Comparison of ENCODE assay signal across 1 cellular context in the genomic region with DNA sequence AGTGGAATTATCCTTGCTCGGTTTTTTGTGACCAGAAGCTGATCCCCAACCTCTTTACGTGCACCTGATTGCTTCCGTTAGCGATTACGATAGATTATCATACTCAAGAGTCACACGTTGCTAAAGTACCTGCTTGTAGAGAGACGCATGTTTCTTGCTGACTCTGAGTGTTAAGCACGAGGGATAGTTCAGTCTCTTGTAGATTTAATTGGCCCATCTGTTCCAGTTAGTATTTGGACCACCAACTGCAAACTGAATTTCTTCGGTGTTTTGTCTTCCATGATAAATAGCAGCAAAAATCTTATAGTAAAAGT.
TF ChIP-seq lines count a peak whose summit lies in the region.

No MANE protein-coding gene starts in this region.

TF ChIP-seq in K562, 482 proteins besides CTCF, POLR2A, EP300 and RAD21 (continued from another document):
- TF ChIP-seq, protein P1, sequence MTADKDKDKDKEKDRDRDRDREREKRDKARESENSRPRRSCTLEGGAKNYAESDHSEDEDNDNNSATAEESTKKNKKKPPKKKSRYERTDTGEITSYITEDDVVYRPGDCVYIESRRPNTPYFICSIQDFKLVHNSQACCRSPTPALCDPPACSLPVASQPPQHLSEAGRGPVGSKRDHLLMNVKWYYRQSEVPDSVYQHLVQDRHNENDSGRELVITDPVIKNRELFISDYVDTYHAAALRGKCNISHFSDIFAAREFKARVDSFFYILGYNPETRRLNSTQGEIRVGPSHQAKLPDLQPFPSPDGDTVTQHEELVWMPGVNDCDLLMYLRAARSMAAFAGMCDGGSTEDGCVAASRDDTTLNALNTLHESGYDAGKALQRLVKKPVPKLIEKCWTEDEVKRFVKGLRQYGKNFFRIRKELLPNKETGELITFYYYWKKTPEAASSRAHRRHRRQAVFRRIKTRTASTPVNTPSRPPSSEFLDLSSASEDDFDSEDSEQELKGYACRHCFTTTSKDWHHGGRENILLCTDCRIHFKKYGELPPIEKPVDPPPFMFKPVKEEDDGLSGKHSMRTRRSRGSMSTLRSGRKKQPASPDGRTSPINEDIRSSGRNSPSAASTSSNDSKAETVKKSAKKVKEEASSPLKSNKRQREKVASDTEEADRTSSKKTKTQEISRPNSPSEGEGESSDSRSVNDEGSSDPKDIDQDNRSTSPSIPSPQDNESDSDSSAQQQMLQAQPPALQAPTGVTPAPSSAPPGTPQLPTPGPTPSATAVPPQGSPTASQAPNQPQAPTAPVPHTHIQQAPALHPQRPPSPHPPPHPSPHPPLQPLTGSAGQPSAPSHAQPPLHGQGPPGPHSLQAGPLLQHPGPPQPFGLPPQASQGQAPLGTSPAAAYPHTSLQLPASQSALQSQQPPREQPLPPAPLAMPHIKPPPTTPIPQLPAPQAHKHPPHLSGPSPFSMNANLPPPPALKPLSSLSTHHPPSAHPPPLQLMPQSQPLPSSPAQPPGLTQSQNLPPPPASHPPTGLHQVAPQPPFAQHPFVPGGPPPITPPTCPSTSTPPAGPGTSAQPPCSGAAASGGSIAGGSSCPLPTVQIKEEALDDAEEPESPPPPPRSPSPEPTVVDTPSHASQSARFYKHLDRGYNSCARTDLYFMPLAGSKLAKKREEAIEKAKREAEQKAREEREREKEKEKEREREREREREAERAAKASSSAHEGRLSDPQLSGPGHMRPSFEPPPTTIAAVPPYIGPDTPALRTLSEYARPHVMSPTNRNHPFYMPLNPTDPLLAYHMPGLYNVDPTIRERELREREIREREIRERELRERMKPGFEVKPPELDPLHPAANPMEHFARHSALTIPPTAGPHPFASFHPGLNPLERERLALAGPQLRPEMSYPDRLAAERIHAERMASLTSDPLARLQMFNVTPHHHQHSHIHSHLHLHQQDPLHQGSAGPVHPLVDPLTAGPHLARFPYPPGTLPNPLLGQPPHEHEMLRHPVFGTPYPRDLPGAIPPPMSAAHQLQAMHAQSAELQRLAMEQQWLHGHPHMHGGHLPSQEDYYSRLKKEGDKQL (CRISPR knock-in tag; IDR thresholded peaks at IDR 0.05; ENCODE audit: borderline replicate concordance), result no peak
- TF ChIP-seq, protein P2, sequence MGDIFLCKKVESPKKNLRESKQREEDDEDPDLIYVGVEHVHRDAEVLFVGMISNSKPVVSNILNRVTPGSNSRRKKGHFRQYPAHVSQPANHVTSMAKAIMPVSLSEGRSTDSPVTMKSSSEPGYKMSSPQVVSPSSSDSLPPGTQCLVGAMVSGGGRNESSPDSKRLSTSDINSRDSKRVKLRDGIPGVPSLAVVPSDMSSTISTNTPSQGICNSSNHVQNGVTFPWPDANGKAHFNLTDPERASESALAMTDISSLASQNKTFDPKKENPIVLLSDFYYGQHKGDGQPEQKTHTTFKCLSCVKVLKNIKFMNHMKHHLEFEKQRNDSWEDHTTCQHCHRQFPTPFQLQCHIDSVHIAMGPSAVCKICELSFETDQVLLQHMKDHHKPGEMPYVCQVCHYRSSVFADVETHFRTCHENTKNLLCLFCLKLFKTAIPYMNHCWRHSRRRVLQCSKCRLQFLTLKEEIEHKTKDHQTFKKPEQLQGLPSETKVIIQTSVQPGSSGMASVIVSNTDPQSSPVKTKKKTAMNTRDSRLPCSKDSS (IDR thresholded peaks at IDR 0.05; ENCODE audit: low read depth, partially characterized antibody), result no peak
- TF ChIP-seq MEIS2 (IDR thresholded peaks at IDR 0.05; ENCODE audit: partially characterized antibody), result no peak
- TF ChIP-seq, protein P3, sequence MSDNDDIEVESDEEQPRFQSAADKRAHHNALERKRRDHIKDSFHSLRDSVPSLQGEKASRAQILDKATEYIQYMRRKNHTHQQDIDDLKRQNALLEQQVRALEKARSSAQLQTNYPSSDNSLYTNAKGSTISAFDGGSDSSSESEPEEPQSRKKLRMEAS (CRISPR knock-in tag; IDR thresholded peaks at IDR 0.05), result no peak
- TF ChIP-seq ZNF507 (tag; conservative IDR thresholded peaks at IDR 0.05), result no peak
- TF ChIP-seq BHLHE40 (IDR thresholded peaks at IDR 0.05; ENCODE audit: low read length), result no peak
- no peak for TF ChIP-seq HDAC2 (IDR thresholded peaks at IDR 0.05)
- peak; percentile 17 for TF ChIP-seq BRD9 (IDR thresholded peaks at IDR 0.05; ENCODE audit: low read depth, partially characterized antibody)
- TF ChIP-seq, protein P4, sequence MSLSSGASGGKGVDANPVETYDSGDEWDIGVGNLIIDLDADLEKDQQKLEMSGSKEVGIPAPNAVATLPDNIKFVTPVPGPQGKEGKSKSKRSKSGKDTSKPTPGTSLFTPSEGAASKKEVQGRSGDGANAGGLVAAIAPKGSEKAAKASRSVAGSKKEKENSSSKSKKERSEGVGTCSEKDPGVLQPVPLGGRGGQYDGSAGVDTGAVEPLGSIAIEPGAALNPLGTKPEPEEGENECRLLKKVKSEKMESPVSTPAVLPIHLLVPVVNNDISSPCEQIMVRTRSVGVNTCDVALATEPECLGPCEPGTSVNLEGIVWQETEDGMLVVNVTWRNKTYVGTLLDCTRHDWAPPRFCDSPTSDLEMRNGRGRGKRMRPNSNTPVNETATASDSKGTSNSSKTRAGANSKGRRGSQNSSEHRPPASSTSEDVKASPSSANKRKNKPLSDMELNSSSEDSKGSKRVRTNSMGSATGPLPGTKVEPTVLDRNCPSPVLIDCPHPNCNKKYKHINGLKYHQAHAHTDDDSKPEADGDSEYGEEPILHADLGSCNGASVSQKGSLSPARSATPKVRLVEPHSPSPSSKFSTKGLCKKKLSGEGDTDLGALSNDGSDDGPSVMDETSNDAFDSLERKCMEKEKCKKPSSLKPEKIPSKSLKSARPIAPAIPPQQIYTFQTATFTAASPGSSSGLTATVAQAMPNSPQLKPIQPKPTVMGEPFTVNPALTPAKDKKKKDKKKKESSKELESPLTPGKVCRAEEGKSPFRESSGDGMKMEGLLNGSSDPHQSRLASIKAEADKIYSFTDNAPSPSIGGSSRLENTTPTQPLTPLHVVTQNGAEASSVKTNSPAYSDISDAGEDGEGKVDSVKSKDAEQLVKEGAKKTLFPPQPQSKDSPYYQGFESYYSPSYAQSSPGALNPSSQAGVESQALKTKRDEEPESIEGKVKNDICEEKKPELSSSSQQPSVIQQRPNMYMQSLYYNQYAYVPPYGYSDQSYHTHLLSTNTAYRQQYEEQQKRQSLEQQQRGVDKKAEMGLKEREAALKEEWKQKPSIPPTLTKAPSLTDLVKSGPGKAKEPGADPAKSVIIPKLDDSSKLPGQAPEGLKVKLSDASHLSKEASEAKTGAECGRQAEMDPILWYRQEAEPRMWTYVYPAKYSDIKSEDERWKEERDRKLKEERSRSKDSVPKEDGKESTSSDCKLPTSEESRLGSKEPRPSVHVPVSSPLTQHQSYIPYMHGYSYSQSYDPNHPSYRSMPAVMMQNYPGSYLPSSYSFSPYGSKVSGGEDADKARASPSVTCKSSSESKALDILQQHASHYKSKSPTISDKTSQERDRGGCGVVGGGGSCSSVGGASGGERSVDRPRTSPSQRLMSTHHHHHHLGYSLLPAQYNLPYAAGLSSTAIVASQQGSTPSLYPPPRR (CRISPR knock-in tag; IDR thresholded peaks at IDR 0.05; ENCODE audit: borderline replicate concordance), result no peak
- no peak for TF ChIP-seq HNRNPUL1 (IDR thresholded peaks at IDR 0.05; ENCODE audit: low read length)
- no peak for TF ChIP-seq ARID1B (IDR thresholded peaks at IDR 0.05)
- no peak for TF ChIP-seq HDAC8 (tag; IDR thresholded peaks at IDR 0.05)
- no peak for TF ChIP-seq NR1H2 (CRISPR knock-in tag; IDR thresholded peaks at IDR 0.05)
- no peak for TF ChIP-seq DIDO1 (tag; IDR thresholded peaks at IDR 0.05; ENCODE audit: low read depth)
- TF ChIP-seq POLR2G (IDR thresholded peaks at IDR 0.05; ENCODE audit: low read depth, low read length), result no peak
- no peak for TF ChIP-seq SMARCA5 (IDR thresholded peaks at IDR 0.05)
- TF ChIP-seq HSF4 (CRISPR knock-in tag; IDR thresholded peaks at IDR 0.05; ENCODE audit: borderline replicate concordance), result no peak
- no peak for TF ChIP-seq NCOR1 (IDR thresholded peaks at IDR 0.05)
- TF ChIP-seq GTF2E2 (tag; IDR thresholded peaks at IDR 0.05), result no peak
TF ChIP-seq in K562: peak in this region for 34.
